In genomic region chr4:8786166-8786565, GRCh38 we compare ENCODE assay signal across 7 cellular contexts.
"Had no signal": no experiment of that assay in that cellular context is flagged by ENCODE, and none has a peak within 500 bp of the region (broad histone marks: within the 10 kb centered on the region; RNA-seq: fewer than 3 reads in every experiment).

No MANE protein-coding gene starts in this region.

- H3K4me2 ChIP-seq: GM23338 had no signal

- ATAC-seq: HCT116, HepG2 had no signal

- H3K36me3 Mint-ChIP-seq: IgD-negative memory B cell had no signal

- DNase-seq: HFFc6 had no signal

- H3K9me3 ChIP-seq: HAP-1 had no signal

- H3K27me3 Mint-ChIP-seq: IgD-negative memory B cell had no signal

- H3K4me1 Mint-ChIP-seq: GM23338, IgD-negative memory B cell had no signal

- H2AFZ ChIP-seq: GM23338 had no signal

- H3K4me1 ChIP-seq: HAP-1 had no signal

- H3K4me3 Mint-ChIP-seq: GM23338, HFFc6, IgD-negative memory B cell had no signal

- H3K36me3 ChIP-seq: HAP-1 had no signal

- H3K27ac Mint-ChIP-seq: GM23338, HFFc6, IgD-negative memory B cell had no signal

- H3K27ac ChIP-seq: HL-60 had no signal

- H3K9me3 Mint-ChIP-seq: GM23338, IgD-negative memory B cell had no signal

- H3K4me3 ChIP-seq: GM23338, HAP-1 had no signal
